14 cellular contexts compared by ENCODE assay signal in the genomic region with DNA sequence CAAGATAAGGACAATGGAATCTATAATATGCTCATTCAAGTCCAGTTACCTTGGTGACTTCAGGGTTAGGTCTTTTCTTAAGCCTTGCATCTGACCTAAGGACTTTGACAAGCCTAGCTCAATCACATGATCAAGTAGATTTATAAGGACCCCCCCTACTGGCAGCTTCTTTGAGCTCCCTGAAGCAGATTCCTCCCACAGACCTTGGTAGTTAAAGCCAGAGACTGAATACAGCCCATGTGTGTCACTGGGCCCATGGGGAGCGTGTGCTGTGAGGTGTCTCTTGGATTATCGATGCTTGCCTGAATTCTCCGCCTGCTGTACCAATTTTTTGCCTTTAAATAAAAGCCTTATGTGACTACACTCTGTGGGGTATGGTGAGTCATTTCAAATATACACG.
DNase-seq lines count a peak whose midpoint lies in the region; ATAC-seq and TF ChIP-seq lines count a peak whose summit lies in the region.
"Had no signal": no experiment of that assay in that cellular context is flagged by ENCODE, and none has a peak within 500 bp of the region (broad histone marks: within the 10 kb centered on the region; RNA-seq: fewer than 3 reads in every experiment).

No MANE protein-coding gene starts in this region.

- no peaks in the 10 kb centered on the region for H3K4me1 ChIP-seq in Karpas-422 (ENCODE audit: low read length)
- H3K4me1 ChIP-seq in left lung: no peaks in the 10 kb centered on the region
- no peaks in the 10 kb centered on the region for H3K4me1 ChIP-seq in thyroid gland

- TF ChIP-seq POLR2A in thyroid gland (IDR thresholded peaks at IDR 0.05): no peak

- H3K79me2 ChIP-seq in Karpas-422 (ENCODE audit: low read length): no peaks in the 10 kb centered on the region

- H3K36me3 Mint-ChIP-seq in chondrocyte (ENCODE audit: low read depth): no peaks in the 10 kb centered on the region
- H3K36me3 Mint-ChIP-seq: activated naive CD4-positive, alpha-beta T cell treated with anti-CD3 and anti-CD28 coated beads, Interleukin-2, amount 10 ng/mL, durations not matched to agents 7 days and 5 days; IgD-negative memory B cell had no signal

- no peak overlapping the region for H2AFZ ChIP-seq in Karpas-422 (ENCODE audit: low read length)

- H3K27me3 ChIP-seq in Karpas-422 (ENCODE audit: low read length) (no peaks in the 10 kb centered on the region), left lung (no peaks in the 10 kb centered on the region), thyroid gland (no peaks in the 10 kb centered on the region)

- intact Hi-C loops in left lung (cut with DNase I): no loop called here
- intact Hi-C loops in thyroid gland (cut with DNase I): no loop called here

- H3K27me3 Mint-ChIP-seq in chondrocyte (ENCODE audit: low read depth): no peaks in the 10 kb centered on the region
- H3K27me3 Mint-ChIP-seq: activated naive CD4-positive, alpha-beta T cell treated with anti-CD3 and anti-CD28 coated beads, Interleukin-2, amount 10 ng/mL, durations not matched to agents 7 days and 5 days; dendritic cell treated with granulocyte-macrophage colony-stimulating factor and Interleukin-4, amounts not matched to agents 40 ng/mL and 50 ng/mL, for 4 days; IgD-negative memory B cell had no signal

- WGBS in thyroid gland, 2 donors: 97 to 98% methylated on average over 4 of the region's 4 CpGs

- no peak overlapping the region for H3K9ac ChIP-seq in Karpas-422 (ENCODE audit: low read length)

- DNase-seq in Karpas-422: peak; percentile 59
- DNase-seq in chondrocyte (ENCODE audit: low spot score): no peak
- no peak for DNase-seq in left lung
- DNase-seq in NCI-H1694 (lab: John Stamatoyannopoulos, UW): no peak
- DNase-seq in thyroid gland: no peak
- DNase-seq: activated naive CD4-positive, alpha-beta T cell treated with anti-CD3 and anti-CD28 coated beads, Interleukin-2, amount 10 ng/mL, durations not matched to agents 7 days and 5 days; DMS153; mesenchymal stem cell had no signal

- H3K9me2 ChIP-seq in Karpas-422 (replicated peaks; ENCODE audit: insufficient read depth, low read length): no peaks in the 10 kb centered on the region

- H3K27ac ChIP-seq in C4-2B: no peak overlapping the region
- no peak overlapping the region for H3K27ac ChIP-seq in Karpas-422 (ENCODE audit: low read length)
- no peak overlapping the region for H3K27ac ChIP-seq in left lung
- no peak overlapping the region for H3K27ac ChIP-seq in thyroid gland
- H3K27ac ChIP-seq: thoracic aorta had no signal

- TF ChIP-seq CTCF in C4-2B (conservative IDR thresholded peaks at IDR 0.05) (peak; percentile 25), GM12875 (IDR thresholded peaks at IDR 0.05; ENCODE audit: borderline replicate concordance, insufficient read depth, low read depth, low read length) (peak; percentile 23; the same call in 1 of the 2 replicates), chondrocyte (IDR thresholded peaks at IDR 0.05) (peak; percentile 10), left lung (IDR thresholded peaks at IDR 0.05) (no peak), thyroid gland (IDR thresholded peaks at IDR 0.05) (no peak)

- no peak for ATAC-seq in left lung
- no peak for ATAC-seq in HG02759 (IDR thresholded peaks at IDR 0.05; ENCODE audit: unreplicated experiment)

- H3K9me3 Mint-ChIP-seq in chondrocyte (ENCODE audit: low read depth): peaks cover 8% of the 10 kb centered on the region
- H3K9me3 Mint-ChIP-seq: activated naive CD4-positive, alpha-beta T cell treated with anti-CD3 and anti-CD28 coated beads, Interleukin-2, amount 10 ng/mL, durations not matched to agents 7 days and 5 days; dendritic cell treated with granulocyte-macrophage colony-stimulating factor and Interleukin-4, amounts not matched to agents 40 ng/mL and 50 ng/mL, for 4 days had no signal

- H3K4me3 Mint-ChIP-seq in chondrocyte (ENCODE audit: unreplicated experiment): no peak overlapping the region
- H3K4me3 Mint-ChIP-seq: activated naive CD4-positive, alpha-beta T cell treated with anti-CD3 and anti-CD28 coated beads, Interleukin-2, amount 10 ng/mL, durations not matched to agents 7 days and 5 days; dendritic cell treated with granulocyte-macrophage colony-stimulating factor and Interleukin-4, amounts not matched to agents 40 ng/mL and 50 ng/mL, for 4 days; IgD-negative memory B cell had no signal

- no peak overlapping the region for H3K4me3 ChIP-seq in GM12875 (ENCODE audit: low read depth, low read length)
- H3K4me3 ChIP-seq in Karpas-422 (ENCODE audit: low read length): no peak overlapping the region
- H3K4me3 ChIP-seq in left lung: no peak overlapping the region
- no peak overlapping the region for H3K4me3 ChIP-seq in thyroid gland (replicated peaks in 1 of 3)
- H3K4me3 ChIP-seq: thoracic aorta had no signal

- H3K36me3 ChIP-seq in Karpas-422 (ENCODE audit: insufficient read depth, low read length): no peaks in the 10 kb centered on the region
- no peaks in the 10 kb centered on the region for H3K36me3 ChIP-seq in left lung
- no peaks in the 10 kb centered on the region for H3K36me3 ChIP-seq in thyroid gland
- H3K36me3 ChIP-seq: thoracic aorta had no signal

- H3K27ac Mint-ChIP-seq in chondrocyte (ENCODE audit: unreplicated experiment): no peak overlapping the region
- H3K27ac Mint-ChIP-seq: activated naive CD4-positive, alpha-beta T cell treated with anti-CD3 and anti-CD28 coated beads, Interleukin-2, amount 10 ng/mL, durations not matched to agents 7 days and 5 days; dendritic cell treated with granulocyte-macrophage colony-stimulating factor and Interleukin-4, amounts not matched to agents 40 ng/mL and 50 ng/mL, for 4 days; IgD-negative memory B cell had no signal

- no peak overlapping the region for H3K4me2 ChIP-seq in Karpas-422 (ENCODE audit: low read depth, low read length, poor library complexity, severe bottlenecking)

- no peaks in the 10 kb centered on the region for H3K4me1 Mint-ChIP-seq in chondrocyte (ENCODE audit: low read depth)
- H3K4me1 Mint-ChIP-seq: activated naive CD4-positive, alpha-beta T cell treated with anti-CD3 and anti-CD28 coated beads, Interleukin-2, amount 10 ng/mL, durations not matched to agents 7 days and 5 days; IgD-negative memory B cell had no signal

- H4K20me1 ChIP-seq in Karpas-422 (ENCODE audit: insufficient read depth, low read depth, low read length): no peaks in the 10 kb centered on the region

- H3K9me3 ChIP-seq in Karpas-422 (ENCODE audit: low read length) (no peaks in the 10 kb centered on the region), left lung (peaks cover 0 to 5% of the 10 kb centered on the region in 2 donors), thyroid gland (no peaks in the 10 kb centered on the region)
- H3K9me3 ChIP-seq: thoracic aorta had no signal

Comparison
In these comparisons a context has a peak if more than half of its experiments do, and no peak if none do; other contexts are left out.
1. CTCF ChIP-seq: peak in C4-2B (single experiment), GM12875 (single experiment) and chondrocyte (single experiment); none in left lung (0 of 2) and thyroid gland (0 of 6).